In genomic region chr11:67374571-67375276, GRCh38 we compare ENCODE assay signal across 8 cellular contexts.
DNase-seq lines count a peak whose midpoint lies in the region; ATAC-seq and TF ChIP-seq lines count a peak whose summit lies in the region.

No MANE protein-coding gene starts in this region.

- peak overlapping the region; percentile 9 for H3K9ac ChIP-seq in iPS-18a (ENCODE audit: low read length)

- H3K36me3 Mint-ChIP-seq in stimulated activated memory B cell treated with anti-CD40 and anti-IgM and Interleukin-4, amounts not matched to agents 10 μg/mL and 1 μg/mL and 100 μg/mL, for 72 hours, result no peaks in the 10 kb centered on the region

- no peak for TF ChIP-seq CTCF in WI38 (IDR thresholded peaks at IDR 0.05; ENCODE audit: low read depth, low read length)

- ATAC-seq in stimulated activated memory B cell treated with anti-CD40 and anti-IgM and Interleukin-4, amounts not matched to agents 10 μg/mL and 1 μg/mL and 100 μg/mL, for 72 hours, result no peak
- ATAC-seq in GM19463 (IDR thresholded peaks at IDR 0.05; ENCODE audit: unreplicated experiment) (no peak), GM18873 (IDR thresholded peaks at IDR 0.05; ENCODE audit: low FRiP score, unreplicated experiment) (no peak), HG02759 (IDR thresholded peaks at IDR 0.05; ENCODE audit: unreplicated experiment) (no peak)

- DNase-seq in HCEC 1CT, result peak; percentile 25
- no peak for DNase-seq in cortex of kidney (lab: John Stamatoyannopoulos, UW)

- peaks cover 72% of the 10 kb centered on the region for H3K27me3 ChIP-seq in iPS-18a (ENCODE audit: control insufficient read depth, insufficient read depth, low read length)

- H3K27me3 Mint-ChIP-seq in stimulated activated memory B cell treated with anti-CD40 and anti-IgM and Interleukin-4, amounts not matched to agents 10 μg/mL and 1 μg/mL and 100 μg/mL, for 72 hours, result no peaks in the 10 kb centered on the region

- H3K4me3 Mint-ChIP-seq in stimulated activated memory B cell treated with anti-CD40 and anti-IgM and Interleukin-4, amounts not matched to agents 10 μg/mL and 1 μg/mL and 100 μg/mL, for 72 hours, result no peak overlapping the region

- no peaks in the 10 kb centered on the region for H3K9me3 Mint-ChIP-seq in stimulated activated memory B cell treated with anti-CD40 and anti-IgM and Interleukin-4, amounts not matched to agents 10 μg/mL and 1 μg/mL and 100 μg/mL, for 72 hours

- H3K27ac ChIP-seq in iPS-18a (ENCODE audit: low read length), result no peak overlapping the region

- H3K36me3 ChIP-seq in iPS-18a (ENCODE audit: control insufficient read depth, low read depth, low read length), result no peaks in the 10 kb centered on the region

- peak overlapping the region; percentile 90 for H3K27ac Mint-ChIP-seq in stimulated activated memory B cell treated with anti-CD40 and anti-IgM and Interleukin-4, amounts not matched to agents 10 μg/mL and 1 μg/mL and 100 μg/mL, for 72 hours

- H3K4me1 ChIP-seq in iPS-18a (ENCODE audit: control insufficient read depth, low read depth, low read length), result peaks cover 37% of the 10 kb centered on the region

- peaks cover 54% of the 10 kb centered on the region for H3K4me1 Mint-ChIP-seq in stimulated activated memory B cell treated with anti-CD40 and anti-IgM and Interleukin-4, amounts not matched to agents 10 μg/mL and 1 μg/mL and 100 μg/mL, for 72 hours

- H3K4me3 ChIP-seq in WI38 (ENCODE audit: low read depth, low read length) (peak overlapping the region; percentile 76; the same call in 1 of the 2 replicates), iPS-18a (ENCODE audit: low read length) (peak overlapping the region; percentile 64)

- H3K9me3 ChIP-seq in iPS-18a (ENCODE audit: control insufficient read depth, low read depth, low read length), result no peaks in the 10 kb centered on the region
